In genomic region chr17:73278049-73278464, GRCh38 we compare ENCODE assay signal across 1 cellular context.
A peak's percentile ranks its signal among the peaks of the same experiment; 100 is the strongest.
TF ChIP-seq lines count a peak whose summit lies in the region.

No MANE protein-coding gene starts in this region.

TF ChIP-seq in HepG2, 621 proteins besides CTCF, POLR2A, EP300 and RAD21 (continued from another document and continues in another):
- TF ChIP-seq HBP1 (CRISPR knock-in tag; IDR thresholded peaks at IDR 0.05; ENCODE audit: low read depth) (no peak), ZNF550 (CRISPR knock-in tag; IDR thresholded peaks at IDR 0.05; ENCODE audit: borderline replicate concordance) (no peak), BRD4 (CRISPR knock-in tag; IDR thresholded peaks at IDR 0.05) (no peak), ONECUT2 (CRISPR knock-in tag; IDR thresholded peaks at IDR 0.05) (no peak), TCF7L2 (IDR thresholded peaks at IDR 0.05; ENCODE audit: low read depth, low read length) (no peak), MED1 (CRISPR knock-in tag; IDR thresholded peaks at IDR 0.05) (peak; percentile 89), RXRB (CRISPR knock-in tag; IDR thresholded peaks at IDR 0.05; ENCODE audit: borderline replicate concordance) (peak; percentile 52), BRF2 (CRISPR knock-in tag; IDR thresholded peaks at IDR 0.05) (0 out of 2 replicates have a peak, but pooled peaks have one; percentile 15), HDAC6 (IDR thresholded peaks at IDR 0.05; ENCODE audit: low read depth, low read length) (no peak), ZNF503 (CRISPR knock-in tag; IDR thresholded peaks at IDR 0.05) (peak; percentile 71), DRAP1 (CRISPR knock-in tag; IDR thresholded peaks at IDR 0.05) (no peak), ZFP36 (IDR thresholded peaks at IDR 0.05; ENCODE audit: borderline replicate concordance, low read depth, low read length, partially characterized antibody) (no peak)
- TF ChIP-seq, protein P1, sequence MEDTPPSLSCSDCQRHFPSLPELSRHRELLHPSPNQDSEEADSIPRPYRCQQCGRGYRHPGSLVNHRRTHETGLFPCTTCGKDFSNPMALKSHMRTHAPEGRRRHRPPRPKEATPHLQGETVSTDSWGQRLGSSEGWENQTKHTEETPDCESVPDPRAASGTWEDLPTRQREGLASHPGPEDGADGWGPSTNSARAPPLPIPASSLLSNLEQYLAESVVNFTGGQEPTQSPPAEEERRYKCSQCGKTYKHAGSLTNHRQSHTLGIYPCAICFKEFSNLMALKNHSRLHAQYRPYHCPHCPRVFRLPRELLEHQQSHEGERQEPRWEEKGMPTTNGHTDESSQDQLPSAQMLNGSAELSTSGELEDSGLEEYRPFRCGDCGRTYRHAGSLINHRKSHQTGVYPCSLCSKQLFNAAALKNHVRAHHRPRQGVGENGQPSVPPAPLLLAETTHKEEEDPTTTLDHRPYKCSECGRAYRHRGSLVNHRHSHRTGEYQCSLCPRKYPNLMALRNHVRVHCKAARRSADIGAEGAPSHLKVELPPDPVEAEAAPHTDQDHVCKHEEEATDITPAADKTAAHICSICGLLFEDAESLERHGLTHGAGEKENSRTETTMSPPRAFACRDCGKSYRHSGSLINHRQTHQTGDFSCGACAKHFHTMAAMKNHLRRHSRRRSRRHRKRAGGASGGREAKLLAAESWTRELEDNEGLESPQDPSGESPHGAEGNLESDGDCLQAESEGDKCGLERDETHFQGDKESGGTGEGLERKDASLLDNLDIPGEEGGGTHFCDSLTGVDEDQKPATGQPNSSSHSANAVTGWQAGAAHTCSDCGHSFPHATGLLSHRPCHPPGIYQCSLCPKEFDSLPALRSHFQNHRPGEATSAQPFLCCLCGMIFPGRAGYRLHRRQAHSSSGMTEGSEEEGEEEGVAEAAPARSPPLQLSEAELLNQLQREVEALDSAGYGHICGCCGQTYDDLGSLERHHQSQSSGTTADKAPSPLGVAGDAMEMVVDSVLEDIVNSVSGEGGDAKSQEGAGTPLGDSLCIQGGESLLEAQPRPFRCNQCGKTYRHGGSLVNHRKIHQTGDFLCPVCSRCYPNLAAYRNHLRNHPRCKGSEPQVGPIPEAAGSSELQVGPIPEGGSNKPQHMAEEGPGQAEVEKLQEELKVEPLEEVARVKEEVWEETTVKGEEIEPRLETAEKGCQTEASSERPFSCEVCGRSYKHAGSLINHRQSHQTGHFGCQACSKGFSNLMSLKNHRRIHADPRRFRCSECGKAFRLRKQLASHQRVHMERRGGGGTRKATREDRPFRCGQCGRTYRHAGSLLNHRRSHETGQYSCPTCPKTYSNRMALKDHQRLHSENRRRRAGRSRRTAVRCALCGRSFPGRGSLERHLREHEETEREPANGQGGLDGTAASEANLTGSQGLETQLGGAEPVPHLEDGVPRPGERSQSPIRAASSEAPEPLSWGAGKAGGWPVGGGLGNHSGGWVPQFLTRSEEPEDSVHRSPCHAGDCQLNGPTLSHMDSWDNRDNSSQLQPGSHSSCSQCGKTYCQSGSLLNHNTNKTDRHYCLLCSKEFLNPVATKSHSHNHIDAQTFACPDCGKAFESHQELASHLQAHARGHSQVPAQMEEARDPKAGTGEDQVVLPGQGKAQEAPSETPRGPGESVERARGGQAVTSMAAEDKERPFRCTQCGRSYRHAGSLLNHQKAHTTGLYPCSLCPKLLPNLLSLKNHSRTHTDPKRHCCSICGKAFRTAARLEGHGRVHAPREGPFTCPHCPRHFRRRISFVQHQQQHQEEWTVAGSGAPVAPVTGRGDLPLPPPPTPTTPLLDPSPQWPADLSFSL (CRISPR knock-in tag; IDR thresholded peaks at IDR 0.05) = no peak; the same call in 1 of the 2 replicates
- TF ChIP-seq, protein P2, sequence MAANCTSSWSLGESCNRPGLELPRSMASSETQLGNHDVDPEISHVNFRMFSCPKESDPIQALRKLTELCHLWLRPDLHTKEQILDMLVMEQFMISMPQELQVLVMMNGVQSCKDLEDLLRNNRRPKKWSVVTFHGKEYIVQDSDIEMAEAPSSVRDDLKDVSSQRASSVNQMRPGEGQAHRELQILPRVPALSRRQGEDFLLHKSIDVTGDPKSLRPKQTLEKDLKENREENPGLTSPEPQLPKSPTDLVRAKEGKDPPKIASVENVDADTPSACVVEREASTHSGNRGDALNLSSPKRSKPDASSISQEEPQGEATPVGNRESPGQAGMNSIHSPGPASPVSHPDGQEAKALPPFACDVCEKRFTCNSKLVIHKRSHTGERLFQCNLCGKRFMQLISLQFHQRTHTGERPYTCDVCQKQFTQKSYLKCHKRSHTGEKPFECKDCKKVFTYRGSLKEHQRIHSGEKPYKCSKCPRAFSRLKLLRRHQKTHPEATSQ (CRISPR knock-in tag; IDR thresholded peaks at IDR 0.05; ENCODE audit: borderline replicate concordance) = no peak
- TF ChIP-seq, protein P3, sequence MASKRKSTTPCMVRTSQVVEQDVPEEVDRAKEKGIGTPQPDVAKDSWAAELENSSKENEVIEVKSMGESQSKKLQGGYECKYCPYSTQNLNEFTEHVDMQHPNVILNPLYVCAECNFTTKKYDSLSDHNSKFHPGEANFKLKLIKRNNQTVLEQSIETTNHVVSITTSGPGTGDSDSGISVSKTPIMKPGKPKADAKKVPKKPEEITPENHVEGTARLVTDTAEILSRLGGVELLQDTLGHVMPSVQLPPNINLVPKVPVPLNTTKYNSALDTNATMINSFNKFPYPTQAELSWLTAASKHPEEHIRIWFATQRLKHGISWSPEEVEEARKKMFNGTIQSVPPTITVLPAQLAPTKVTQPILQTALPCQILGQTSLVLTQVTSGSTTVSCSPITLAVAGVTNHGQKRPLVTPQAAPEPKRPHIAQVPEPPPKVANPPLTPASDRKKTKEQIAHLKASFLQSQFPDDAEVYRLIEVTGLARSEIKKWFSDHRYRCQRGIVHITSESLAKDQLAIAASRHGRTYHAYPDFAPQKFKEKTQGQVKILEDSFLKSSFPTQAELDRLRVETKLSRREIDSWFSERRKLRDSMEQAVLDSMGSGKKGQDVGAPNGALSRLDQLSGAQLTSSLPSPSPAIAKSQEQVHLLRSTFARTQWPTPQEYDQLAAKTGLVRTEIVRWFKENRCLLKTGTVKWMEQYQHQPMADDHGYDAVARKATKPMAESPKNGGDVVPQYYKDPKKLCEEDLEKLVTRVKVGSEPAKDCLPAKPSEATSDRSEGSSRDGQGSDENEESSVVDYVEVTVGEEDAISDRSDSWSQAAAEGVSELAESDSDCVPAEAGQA (IDR thresholded peaks at IDR 0.05; ENCODE audit: low read depth) = no peak
- TF ChIP-seq, protein P3 (CRISPR knock-in tag; IDR thresholded peaks at IDR 0.05; ENCODE audit: borderline replicate concordance) = no peak; the same call in 1 of the 2 replicates
- TF ChIP-seq, protein P4, sequence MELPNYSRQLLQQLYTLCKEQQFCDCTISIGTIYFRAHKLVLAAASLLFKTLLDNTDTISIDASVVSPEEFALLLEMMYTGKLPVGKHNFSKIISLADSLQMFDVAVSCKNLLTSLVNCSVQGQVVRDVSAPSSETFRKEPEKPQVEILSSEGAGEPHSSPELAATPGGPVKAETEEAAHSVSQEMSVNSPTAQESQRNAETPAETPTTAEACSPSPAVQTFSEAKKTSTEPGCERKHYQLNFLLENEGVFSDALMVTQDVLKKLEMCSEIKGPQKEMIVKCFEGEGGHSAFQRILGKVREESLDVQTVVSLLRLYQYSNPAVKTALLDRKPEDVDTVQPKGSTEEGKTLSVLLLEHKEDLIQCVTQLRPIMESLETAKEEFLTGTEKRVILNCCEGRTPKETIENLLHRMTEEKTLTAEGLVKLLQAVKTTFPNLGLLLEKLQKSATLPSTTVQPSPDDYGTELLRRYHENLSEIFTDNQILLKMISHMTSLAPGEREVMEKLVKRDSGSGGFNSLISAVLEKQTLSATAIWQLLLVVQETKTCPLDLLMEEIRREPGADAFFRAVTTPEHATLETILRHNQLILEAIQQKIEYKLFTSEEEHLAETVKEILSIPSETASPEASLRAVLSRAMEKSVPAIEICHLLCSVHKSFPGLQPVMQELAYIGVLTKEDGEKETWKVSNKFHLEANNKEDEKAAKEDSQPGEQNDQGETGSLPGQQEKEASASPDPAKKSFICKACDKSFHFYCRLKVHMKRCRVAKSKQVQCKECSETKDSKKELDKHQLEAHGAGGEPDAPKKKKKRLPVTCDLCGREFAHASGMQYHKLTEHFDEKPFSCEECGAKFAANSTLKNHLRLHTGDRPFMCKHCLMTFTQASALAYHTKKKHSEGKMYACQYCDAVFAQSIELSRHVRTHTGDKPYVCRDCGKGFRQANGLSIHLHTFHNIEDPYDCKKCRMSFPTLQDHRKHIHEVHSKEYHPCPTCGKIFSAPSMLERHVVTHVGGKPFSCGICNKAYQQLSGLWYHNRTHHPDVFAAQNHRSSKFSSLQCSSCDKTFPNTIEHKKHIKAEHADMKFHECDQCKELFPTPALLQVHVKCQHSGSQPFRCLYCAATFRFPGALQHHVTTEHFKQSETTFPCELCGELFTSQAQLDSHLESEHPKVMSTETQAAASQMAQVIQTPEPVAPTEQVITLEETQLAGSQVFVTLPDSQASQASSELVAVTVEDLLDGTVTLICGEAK (IDR thresholded peaks at IDR 0.05) = no peak
- TF ChIP-seq, protein P4 (CRISPR knock-in tag; IDR thresholded peaks at IDR 0.05) = no peak
